Comparison of ENCODE assay signal across 9 cellular contexts in the genomic region with DNA sequence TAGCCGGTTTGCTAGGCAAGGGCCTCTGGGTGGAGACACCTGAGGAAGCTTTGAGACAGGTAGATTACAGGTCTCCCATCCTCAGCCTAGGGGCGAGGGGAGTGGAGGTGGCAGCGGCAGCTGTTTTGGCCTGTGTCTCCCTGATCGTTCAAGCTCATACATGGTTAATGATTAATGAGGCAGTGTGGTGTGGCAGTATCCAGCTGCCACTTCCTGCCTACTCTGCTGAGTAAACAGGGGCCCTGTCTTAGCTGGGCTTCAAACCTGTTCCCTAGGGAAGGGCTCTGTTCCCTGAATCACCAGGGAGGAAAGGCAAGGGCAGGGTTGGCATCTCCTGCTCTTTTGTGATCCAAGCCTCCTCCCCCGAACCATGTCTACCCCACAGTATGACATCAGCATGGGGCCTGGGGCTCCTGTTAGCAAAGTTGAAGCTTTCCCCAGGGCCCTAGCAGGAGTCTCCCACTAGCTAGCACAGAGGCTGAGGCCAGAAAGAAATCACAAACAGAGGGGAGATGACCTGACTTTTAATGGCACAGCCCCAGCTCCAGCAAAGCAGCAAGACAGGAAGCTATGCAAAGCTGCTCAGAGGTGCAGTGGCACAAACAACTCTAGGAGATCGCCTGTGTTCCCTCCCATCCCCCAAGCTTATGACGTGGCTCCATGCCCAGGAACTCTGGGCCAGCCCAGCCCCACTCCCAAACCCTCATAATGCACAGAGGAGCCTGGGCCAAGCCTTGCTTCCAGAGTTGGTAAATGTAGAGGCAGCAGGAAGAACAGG. TPM values are rescaled to one million over a fixed set of nuclear protein-coding genes. Genes with fewer than 3 reads are reported as not detected.
DNase-seq lines count a peak whose midpoint lies in the region; ATAC-seq and TF ChIP-seq lines count a peak whose summit lies in the region.
"Had no signal": no experiment of that assay in that cellular context is flagged by ENCODE, and none has a peak within 500 bp of the region (broad histone marks: within the 10 kb centered on the region; RNA-seq: fewer than 3 reads in every experiment).

No MANE protein-coding gene starts in this region.

- peak overlapping the region; percentile 77 for H3K4me3 Mint-ChIP-seq in activated T-helper 2 cell treated with anti-CD3 and anti-CD28 coated beads, Interferon-gamma antibody, Interleukin-2, Interleukin-4, amounts not matched to agents 10 μg/mL and 5 μg/mL and 100 μg/mL, durations not matched to agents 14 hours and 24 hours and 36 hours (ENCODE audit: low read depth)

- peak overlapping the region; percentile 95 for H3K27ac ChIP-seq in neutrophil

- peaks cover 79 to 81% of the 10 kb centered on the region in 2 experiments for H3K4me1 ChIP-seq in neutrophil (ENCODE audit: control insufficient read depth in 1 of 2, insufficient read depth in 1 of 2, low read depth in 1 of 2, low read length in 1 of 2)

- H3K36me3 Mint-ChIP-seq in activated T-helper 2 cell treated with anti-CD3 and anti-CD28 coated beads, Interferon-gamma antibody, Interleukin-2, Interleukin-4, amounts not matched to agents 10 μg/mL and 5 μg/mL and 100 μg/mL, durations not matched to agents 14 hours and 24 hours and 36 hours (ENCODE audit: low read depth): peaks cover 74% of the 10 kb centered on the region

- H3K27ac Mint-ChIP-seq in activated T-helper 2 cell treated with anti-CD3 and anti-CD28 coated beads, Interferon-gamma antibody, Interleukin-2, Interleukin-4, amounts not matched to agents 10 μg/mL and 5 μg/mL and 100 μg/mL, durations not matched to agents 14 hours and 24 hours and 36 hours: peak overlapping the region; percentile 90

- H3K27me3 ChIP-seq in neutrophil: no peaks in the 10 kb centered on the region

- intact Hi-C loops in activated T-helper 2 cell treated with anti-CD3 and anti-CD28 coated beads, Interferon-gamma antibody, Interleukin-2, Interleukin-4, amounts not matched to agents 10 μg/mL and 5 μg/mL and 100 μg/mL, durations not matched to agents 14 hours and 24 hours and 36 hours (cut with micrococcal nuclease): no loop called here

- H3K9me3 Mint-ChIP-seq in activated T-helper 2 cell treated with anti-CD3 and anti-CD28 coated beads, Interferon-gamma antibody, Interleukin-2, Interleukin-4, amounts not matched to agents 10 μg/mL and 5 μg/mL and 100 μg/mL, durations not matched to agents 14 hours and 24 hours and 36 hours: no peaks in the 10 kb centered on the region

- H3K4me1 Mint-ChIP-seq in activated T-helper 2 cell treated with anti-CD3 and anti-CD28 coated beads, Interferon-gamma antibody, Interleukin-2, Interleukin-4, amounts not matched to agents 10 μg/mL and 5 μg/mL and 100 μg/mL, durations not matched to agents 14 hours and 24 hours and 36 hours (ENCODE audit: low read depth): peaks cover 70% of the 10 kb centered on the region

- DNase-seq in AG09309 (ENCODE audit: low read depth) (peak; percentile 47), NCI-H774 (lab: John Stamatoyannopoulos, UW) (peak; percentile 7), foreskin fibroblast (peak; percentile 83 to 91)
- DNase-seq in activated T-helper 2 cell treated with anti-CD3 and anti-CD28 coated beads, Interferon-gamma antibody, Interleukin-2, Interleukin-4, amounts not matched to agents 10 μg/mL and 5 μg/mL and 100 μg/mL, durations not matched to agents 14 hours and 24 hours and 36 hours (ENCODE audit: low spot score): peak; percentile 34

- H3K9me3 ChIP-seq in neutrophil: no peaks in the 10 kb centered on the region

- ATAC-seq in GM18517 (IDR thresholded peaks at IDR 0.05; ENCODE audit: unreplicated experiment) (peak; percentile 52), HG03159 (IDR thresholded peaks at IDR 0.05; ENCODE audit: unreplicated experiment) (peak; percentile 45), HG02870 (IDR thresholded peaks at IDR 0.05; ENCODE audit: unreplicated experiment) (no peak)

- peaks cover 41% of the 10 kb centered on the region for H3K36me3 ChIP-seq in neutrophil

- no peaks in the 10 kb centered on the region for H3K27me3 Mint-ChIP-seq in activated T-helper 2 cell treated with anti-CD3 and anti-CD28 coated beads, Interferon-gamma antibody, Interleukin-2, Interleukin-4, amounts not matched to agents 10 μg/mL and 5 μg/mL and 100 μg/mL, durations not matched to agents 14 hours and 24 hours and 36 hours (ENCODE audit: low read depth)

- no peak overlapping the region for H3K4me3 ChIP-seq in AG09309 (ENCODE audit: control insufficient read depth, low read depth, low read length)
- no peak overlapping the region for H3K4me3 ChIP-seq in foreskin fibroblast (ENCODE audit: low read depth in 1 of 2, low read length in 2 of 2)
- H3K4me3 ChIP-seq in neutrophil (ENCODE audit: low read depth in 1 of 2, low read length in 1 of 2): peak overlapping the region; percentile 96 to 99

- TF ChIP-seq CTCF in AG09309 (IDR thresholded peaks at IDR 0.05; ENCODE audit: control insufficient read depth, insufficient read depth, low read depth, low read length, missing control alignments) (no peak), foreskin fibroblast (IDR thresholded peaks at IDR 0.05; ENCODE audit: low read depth, low read length) (no peak), neutrophil (IDR thresholded peaks at IDR 0.05) (no peak)

RNA-seq across cellular contexts. Expression of a gene that starts 3.7 kb away (rescaled TPM):
- not detected in 2 replicates for total RNA-seq in activated T-helper 2 cell treated with anti-CD3 and anti-CD28 coated beads, Interferon-gamma antibody, Interleukin-2, Interleukin-4, amounts not matched to agents 10 μg/mL and 5 μg/mL and 100 μg/mL, durations not matched to agents 14 hours and 24 hours and 36 hours
- total RNA-seq: subcutaneous adipose tissue had no signal

RNA-seq across cellular contexts. Expression of a gene that starts 4.1 kb away (rescaled TPM):
- 32.0 and 33.3 TPM in 2 replicates for total RNA-seq in activated T-helper 2 cell treated with anti-CD3 and anti-CD28 coated beads, Interferon-gamma antibody, Interleukin-2, Interleukin-4, amounts not matched to agents 10 μg/mL and 5 μg/mL and 100 μg/mL, durations not matched to agents 14 hours and 24 hours and 36 hours

RNA-seq across cellular contexts. Expression of a gene that starts 4.1 kb away (rescaled TPM):
- 4.2 and 4.4 TPM in 2 replicates for total RNA-seq in activated T-helper 2 cell treated with anti-CD3 and anti-CD28 coated beads, Interferon-gamma antibody, Interleukin-2, Interleukin-4, amounts not matched to agents 10 μg/mL and 5 μg/mL and 100 μg/mL, durations not matched to agents 14 hours and 24 hours and 36 hours

RNA-seq across cellular contexts. Expression of a gene that starts 4.3 kb away (rescaled TPM):
- total RNA-seq in activated T-helper 2 cell treated with anti-CD3 and anti-CD28 coated beads, Interferon-gamma antibody, Interleukin-2, Interleukin-4, amounts not matched to agents 10 μg/mL and 5 μg/mL and 100 μg/mL, durations not matched to agents 14 hours and 24 hours and 36 hours: 220 and 231 TPM in 2 replicates

RNA-seq across cellular contexts. Expression of a gene that starts 19.8 kb away (rescaled TPM):
- 133 and 142 TPM in 2 replicates for total RNA-seq in activated T-helper 2 cell treated with anti-CD3 and anti-CD28 coated beads, Interferon-gamma antibody, Interleukin-2, Interleukin-4, amounts not matched to agents 10 μg/mL and 5 μg/mL and 100 μg/mL, durations not matched to agents 14 hours and 24 hours and 36 hours

Comparison
In these comparisons a context has a peak if more than half of its experiments do, and no peak if none do; other contexts are left out.
1. DNase-seq: peak in every context shown above with its lines; median percentile 87 in foreskin fibroblast; 47 in AG09309; 34 in activated T-helper 2 cell treated with anti-CD3 and anti-CD28 coated beads, Interferon-gamma antibody, Interleukin-2, Interleukin-4, amounts not matched to agents 10 μg/mL and 5 μg/mL and 100 μg/mL, durations not matched to agents 14 hours and 24 hours and 36 hours; 7 in NCI-H774.
2. H3K4me3 ChIP-seq: peak in neutrophil (2 of 2); none in AG09309 (single experiment) and foreskin fibroblast (0 of 2).